ENCODE assay signal across 8 cellular contexts in the genomic region with DNA sequence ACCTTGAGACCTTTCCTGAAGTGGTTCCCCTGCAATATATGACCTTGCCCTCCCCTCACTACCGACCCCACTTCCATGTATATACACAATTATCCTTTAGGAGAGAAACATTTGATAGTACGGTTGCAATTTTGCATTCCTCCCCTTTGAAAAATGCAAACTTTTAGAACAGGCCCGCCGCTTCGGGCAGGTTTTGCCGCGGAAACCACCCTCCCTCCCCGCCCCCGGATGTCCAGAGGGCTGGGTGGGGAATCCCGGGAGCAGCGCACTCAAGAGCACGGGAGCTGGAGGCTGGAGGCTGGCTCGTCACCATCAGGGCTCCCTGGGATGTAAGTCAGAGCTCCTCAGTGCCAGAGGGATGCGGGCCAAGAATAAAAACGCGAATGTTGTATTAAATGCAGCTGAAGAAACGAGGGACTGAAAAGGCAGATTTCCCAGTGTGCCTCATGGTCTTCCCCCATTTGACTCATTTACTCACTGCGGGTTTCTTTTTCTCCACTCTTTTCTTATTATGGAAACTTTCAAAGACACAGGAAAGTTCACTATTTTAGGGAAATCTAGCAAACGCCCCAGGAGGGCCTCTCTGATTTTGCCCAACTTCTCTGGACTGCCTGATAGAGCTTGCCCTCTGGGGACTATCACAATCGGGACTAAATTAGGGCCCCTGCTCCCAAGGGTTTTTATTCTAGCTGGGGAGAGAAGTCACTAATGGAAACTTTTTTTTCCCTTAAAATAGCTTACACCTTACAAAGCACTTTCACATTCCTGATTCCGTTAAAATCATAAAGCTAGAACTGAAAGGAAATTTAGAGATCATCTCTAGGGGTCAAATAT. TPM values are rescaled to one million over a fixed set of nuclear protein-coding genes. Genes with fewer than 3 reads are reported as not detected.
A peak's percentile ranks its signal among the peaks of the same experiment; 100 is the strongest.
DNase-seq lines count a peak whose midpoint lies in the region; ATAC-seq and TF ChIP-seq lines count a peak whose summit lies in the region.

No MANE protein-coding gene starts in this region.

- H3K27me3 ChIP-seq in neuronal stem cell (ENCODE audit: control insufficient read depth in 3 of 3, insufficient read depth in 3 of 3, low read depth in 1 of 3, low read length in 3 of 3): peaks cover 0 to 35% (median 0%) of the 10 kb centered on the region in 3 experiments

- H3K9ac ChIP-seq in neuronal stem cell (ENCODE audit: low read depth, low read length, poor library complexity): no peak overlapping the region

- H2BK5ac ChIP-seq in neuronal stem cell (ENCODE audit: low read length): no peak overlapping the region

- H3K27ac Mint-ChIP-seq in HFFc6: peak overlapping the region; percentile 98

- no peak overlapping the region for H2BK15ac ChIP-seq in neuronal stem cell (ENCODE audit: low read length)

- peak overlapping the region; percentile 55 for H2AFZ ChIP-seq in neuronal stem cell (ENCODE audit: low read length)

- peak overlapping the region; percentile 24 for H3K4me3 ChIP-seq in AG09309 (ENCODE audit: control insufficient read depth, low read depth, low read length)
- peak overlapping the region; percentile 21 to 41 for H3K4me3 ChIP-seq in foreskin fibroblast (ENCODE audit: low read depth in 1 of 2, low read length in 2 of 2)
- no peak overlapping the region for H3K4me3 ChIP-seq in neuronal stem cell (ENCODE audit: low read length in 2 of 2)

- ATAC-seq in SK-N-SH treated with all-trans-retinoic acid at 6 μM for 48 hours: no peak

- H4K91ac ChIP-seq in neuronal stem cell (ENCODE audit: low read depth, low read length, poor library complexity): no peak overlapping the region

- H3K36me3 ChIP-seq in neuronal stem cell (replicated peaks in 1 of 2; ENCODE audit: control insufficient read depth in 2 of 2, insufficient read depth in 2 of 2, low read length in 2 of 2): no peaks in the 10 kb centered on the region

- H3K9me3 Mint-ChIP-seq in HFFc6: no peaks in the 10 kb centered on the region

- H2BK120ac ChIP-seq in neuronal stem cell (ENCODE audit: low read depth, low read length): no peak overlapping the region

- H3K27me3 Mint-ChIP-seq in HFFc6 (ENCODE audit: insufficient read depth): peaks cover 8% of the 10 kb centered on the region

- no peak overlapping the region for H3K14ac ChIP-seq in neuronal stem cell (ENCODE audit: low read length)

- peaks cover 51% of the 10 kb centered on the region for H3K4me1 Mint-ChIP-seq in HFFc6 (ENCODE audit: low read depth)

- peak overlapping the region; percentile 81 for H3K4me3 Mint-ChIP-seq in HFFc6

- no peak overlapping the region for H3K4ac ChIP-seq in neuronal stem cell (ENCODE audit: low read length)

- peaks cover 3% of the 10 kb centered on the region for H3K79me1 ChIP-seq in neuronal stem cell (ENCODE audit: low read depth, low read length)

- H3K18ac ChIP-seq in neuronal stem cell (ENCODE audit: low read length): no peak overlapping the region

- peak overlapping the region; percentile 49 for H3K4me2 ChIP-seq in neuronal stem cell (ENCODE audit: insufficient read depth, low read length, poor library complexity, severe bottlenecking)

- H3K36me3 Mint-ChIP-seq in HFFc6 (ENCODE audit: low read depth): peaks cover 7% of the 10 kb centered on the region; the same call in 1 of the 2 replicates

- peaks cover 8 to 12% of the 10 kb centered on the region in 2 donors for H3K4me1 ChIP-seq in neuronal stem cell (ENCODE audit: control insufficient read depth in 2 of 2, insufficient read depth in 1 of 2, low read depth in 1 of 2, low read length in 2 of 2)

- TF ChIP-seq CTCF in AG09309 (IDR thresholded peaks at IDR 0.05; ENCODE audit: control insufficient read depth, insufficient read depth, low read depth, low read length, missing control alignments): no peak
- no peak for TF ChIP-seq CTCF in HFFc6 (IDR thresholded peaks at IDR 0.05)
- TF ChIP-seq CTCF in foreskin fibroblast (IDR thresholded peaks at IDR 0.05; ENCODE audit: low read depth, low read length): no peak

- H2BK12ac ChIP-seq in neuronal stem cell (ENCODE audit: low read length): no peak overlapping the region

- no peak overlapping the region for H3K27ac ChIP-seq in neuronal stem cell (replicated peaks; ENCODE audit: low read length)

- DNase-seq in AG09309 (ENCODE audit: low read depth): peak; percentile 85
- peak; percentile 82 for DNase-seq in HFFc6
- peak; percentile 85 for DNase-seq in activated effector memory CD4-positive, alpha-beta T cell treated with anti-CD3 and anti-CD28 coated beads, Interleukin-2, amount 50 U/mL, for 16 hours
- DNase-seq in foreskin fibroblast: peak; percentile 95 to 97
- DNase-seq in neuronal stem cell (ENCODE audit: low spot score): no peak
- no peak for DNase-seq in NCI-H2107 (lab: John Stamatoyannopoulos, UW)
- no peak for DNase-seq in NCI-H146 treated with DMSO at 0.1 percent for 48 hours (lab: John Stamatoyannopoulos, UW; ENCODE audit: unreplicated experiment)

- no peaks in the 10 kb centered on the region for H3K9me3 ChIP-seq in neuronal stem cell (replicated peaks in 1 of 2; ENCODE audit: control insufficient read depth in 2 of 2, insufficient read depth in 1 of 2, low read depth in 1 of 2, low read length in 2 of 2)

- no peak overlapping the region for H2AK5ac ChIP-seq in neuronal stem cell (ENCODE audit: low read depth, low read length)

- H4K8ac ChIP-seq in neuronal stem cell (ENCODE audit: low read depth, low read length): no peak overlapping the region

- no peak overlapping the region for H3K23ac ChIP-seq in neuronal stem cell (ENCODE audit: low read depth, low read length, poor library complexity)

- WGBS in neuronal stem cell (ENCODE audit: extremely low coverage in 2 of 2, insufficient read length in 2 of 2, insufficient replicate concordance in 1 of 2), 2 donors: no CpG with 5 or more reads among the region's 21 CpGs

TF ChIP-seq in SK-N-SH treated with all-trans-retinoic acid at 6 μM for 48 hours, 23 proteins besides CTCF, POLR2A, EP300 and RAD21:
- TF ChIP-seq PATZ1 (CRISPR knock-in tag; IDR thresholded peaks at IDR 0.05; ENCODE audit: borderline replicate concordance) (no peak), ARNTL (CRISPR knock-in tag; IDR thresholded peaks at IDR 0.05; ENCODE audit: borderline replicate concordance, low read depth) (no peak), RARB (CRISPR knock-in tag; IDR thresholded peaks at IDR 0.05) (no peak)

RNA-seq across cellular contexts. Expression of gene USP3, which starts 2.9 kb away (rescaled TPM):
- 10 to 100 TPM; 16.8 to 26.2 (median 23.1) TPM for total RNA-seq in HFFc6 (2021; fragmentation: NEBNext Ultra II Directional; extraction: Animal tissue kit (Norgen Biotek cat#: 25700))
- 45.2 TPM for polyA plus RNA-seq in neuronal stem cell (2013, experiment 1 of 2)
- polyA plus RNA-seq in neuronal stem cell (2013, experiment 2 of 2): 48.2 TPM

Comparison
In these comparisons a context has a peak if more than half of its experiments do, and no peak if none do; other contexts are left out.
1. DNase-seq: peak in AG09309 (single experiment), HFFc6 (single experiment), activated effector memory CD4-positive, alpha-beta T cell treated with anti-CD3 and anti-CD28 coated beads, Interleukin-2, amount 50 U/mL, for 16 hours (single experiment) and foreskin fibroblast (2 of 2); none in neuronal stem cell (single experiment), NCI-H2107 (single experiment) and NCI-H146 treated with DMSO at 0.1 percent for 48 hours (single experiment).
2. H3K4me3 ChIP-seq: peak in AG09309 (single experiment) and foreskin fibroblast (2 of 2); none in neuronal stem cell (0 of 2).